ENCODE assay signal across 17 cellular contexts in the genomic region with DNA sequence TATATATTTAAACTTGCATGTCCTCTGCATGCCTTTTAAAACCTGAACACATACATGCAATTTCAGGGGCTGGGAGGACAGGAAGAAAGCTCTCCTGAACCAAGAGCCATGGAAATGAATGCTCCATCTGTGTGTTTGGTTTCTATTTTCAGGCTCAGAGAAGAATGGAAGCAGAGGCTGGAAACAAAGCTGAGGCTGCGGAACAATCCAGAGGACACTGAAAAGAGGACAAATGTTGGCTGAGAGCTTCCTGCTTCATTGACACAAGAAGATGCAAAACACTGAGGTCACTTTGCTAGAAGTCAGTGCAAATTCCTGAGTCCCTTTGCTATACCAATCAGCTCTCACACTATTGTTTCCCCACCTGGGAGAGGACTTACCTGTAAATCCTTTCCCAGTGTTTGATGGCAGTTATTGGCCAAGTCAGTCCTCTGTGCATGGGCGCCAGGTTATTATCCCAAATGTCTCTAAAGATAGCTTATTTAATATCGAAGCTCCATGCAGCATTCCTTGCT. TPM values are rescaled to one million over a fixed set of nuclear protein-coding genes. Genes with fewer than 3 reads are reported as not detected.
DNase-seq lines count a peak whose midpoint lies in the region; TF ChIP-seq lines count a peak whose summit lies in the region.
"Had no signal": no experiment of that assay in that cellular context is flagged by ENCODE, and none has a peak within 500 bp of the region (broad histone marks: within the 10 kb centered on the region; RNA-seq: fewer than 3 reads in every experiment).

No MANE protein-coding gene starts in this region.

- H3K36me3 ChIP-seq in cardiac muscle cell (no peaks in the 10 kb centered on the region), right atrium auricular region (no peaks in the 10 kb centered on the region), iPS DF 6.9 (ENCODE audit: control insufficient read depth, insufficient read depth, low read length) (no peaks in the 10 kb centered on the region)
- H3K36me3 ChIP-seq: BLaER1 treated with 17β-estradiol and CSF1 and Interleukin-3, amounts not matched to agents 10 nM and 100 nM had no signal

- H3K27ac ChIP-seq in cardiac muscle cell: peak overlapping the region; percentile 1
- no peak overlapping the region for H3K27ac ChIP-seq in right atrium auricular region
- peak overlapping the region; percentile 73 for H3K27ac ChIP-seq in VCaP
- H3K27ac ChIP-seq in iPS DF 6.9 (ENCODE audit: low read length): no peak overlapping the region
- H3K27ac ChIP-seq: BLaER1 treated with 17β-estradiol and CSF1 and Interleukin-3, amounts not matched to agents 10 nM and 100 nM had no signal

- DNase-seq in cardiac muscle cell (ENCODE audit: low read depth in 1 of 2, low spot score in 1 of 2) (no peak), right atrium auricular region (ENCODE audit: low spot score) (no peak), iPS DF 6.9 (ENCODE audit: low read depth, low spot score) (peak; percentile 29), head of caudate nucleus (no peak), occipital lobe (lab: John Stamatoyannopoulos, UW) (no peak), SKM-1 treated with dmso at 0.1 percent for 144 hours (lab: John Stamatoyannopoulos, UW; ENCODE audit: unreplicated experiment) (no peak), NCI-H128 (lab: John Stamatoyannopoulos, UW; ENCODE audit: unreplicated experiment) (no peak)
- DNase-seq: EL, NCI-H1105 treated with DMSO at 0.1 percent for 48 hours, NCI-H187 treated with DMSO at 0.1 percent for 48 hours, NCI-H526 treated with DMSO at 0.1 percent for 48 hours, Right ventricle myocardium superior, SK-N-SH had no signal

- H3K9me3 ChIP-seq in cardiac muscle cell (ENCODE audit: low read depth) (no peaks in the 10 kb centered on the region), right atrium auricular region (no peaks in the 10 kb centered on the region), iPS DF 6.9 (ENCODE audit: control insufficient read depth, insufficient read depth, low read length) (no peaks in the 10 kb centered on the region)
- H3K9me3 ChIP-seq: BLaER1 treated with 17β-estradiol and CSF1 and Interleukin-3, amounts not matched to agents 10 nM and 100 nM; SK-N-SH had no signal

- intact Hi-C loops in head of caudate nucleus (cut with DNase I): no loop called here

- no peak for TF ChIP-seq CTCF in cardiac muscle cell (IDR thresholded peaks at IDR 0.05; ENCODE audit: low read depth, low read length)
- TF ChIP-seq CTCF in right atrium auricular region (IDR thresholded peaks at IDR 0.05): no peak
- no peak for TF ChIP-seq CTCF in VCaP (conservative IDR thresholded peaks at IDR 0.05)

- H3K4me3 ChIP-seq in cardiac muscle cell (no peak overlapping the region), right atrium auricular region (no peak overlapping the region), iPS DF 6.9 (ENCODE audit: low read length) (no peak overlapping the region)
- H3K4me3 ChIP-seq: BLaER1 treated with 17β-estradiol and CSF1 and Interleukin-3, amounts not matched to agents 10 nM and 100 nM had no signal

- H3K4me1 ChIP-seq in cardiac muscle cell (ENCODE audit: low read depth) (peaks cover 29% of the 10 kb centered on the region), right atrium auricular region (peaks cover 0 to 9% of the 10 kb centered on the region in 2 donors), iPS DF 6.9 (ENCODE audit: control insufficient read depth, insufficient read depth, low read length) (peaks cover 5% of the 10 kb centered on the region; the same call in 1 of the 2 replicates)

- no peaks in the 10 kb centered on the region for H3K27me3 ChIP-seq in cardiac muscle cell
- H3K27me3 ChIP-seq in right atrium auricular region: no peaks in the 10 kb centered on the region
- H3K27me3 ChIP-seq in iPS DF 6.9 (ENCODE audit: control insufficient read depth, insufficient read depth, low read length): no peaks in the 10 kb centered on the region
- H3K27me3 ChIP-seq: BLaER1 treated with 17β-estradiol and CSF1 and Interleukin-3, amounts not matched to agents 10 nM and 100 nM had no signal

- 100% methylated on average over 1 of the region's 3 CpGs for WGBS in iPS DF 6.9 (ENCODE audit: insufficient coverage, insufficient read length)

RNA-seq across cellular contexts. Expression of a gene that starts 12.7 kb away (rescaled TPM):
- not detected in 2 replicates for total RNA-seq in cardiac muscle cell
- polyA plus RNA-seq in cardiac muscle cell: not detected in 2 replicates
- not detected for total RNA-seq in right atrium auricular region
- total RNA-seq in occipital lobe: not detected
- total RNA-seq: H4, HT1080, Right ventricle myocardium superior had no signal
- polyA plus RNA-seq: SK-N-SH had no signal

RNA-seq across cellular contexts. Expression of a gene that starts 58.9 kb away (rescaled TPM):
- total RNA-seq in cardiac muscle cell (0.56 and 0.77 TPM in 2 replicates), right atrium auricular region (10 to 100 TPM in 1 of 2 donors, 1 to 10 TPM in 1; 7.0 to 29.7 TPM), occipital lobe (7.8 TPM)
- 0.71 and 1.6 TPM in 2 replicates for polyA plus RNA-seq in cardiac muscle cell

Comparison
In these comparisons a context has a peak if more than half of its experiments do, and no peak if none do; other contexts are left out.
1. H3K27ac ChIP-seq: peak in cardiac muscle cell (single experiment) and VCaP (single experiment); none in right atrium auricular region (0 of 2) and iPS DF 6.9 (single experiment).